In the genomic region with DNA sequence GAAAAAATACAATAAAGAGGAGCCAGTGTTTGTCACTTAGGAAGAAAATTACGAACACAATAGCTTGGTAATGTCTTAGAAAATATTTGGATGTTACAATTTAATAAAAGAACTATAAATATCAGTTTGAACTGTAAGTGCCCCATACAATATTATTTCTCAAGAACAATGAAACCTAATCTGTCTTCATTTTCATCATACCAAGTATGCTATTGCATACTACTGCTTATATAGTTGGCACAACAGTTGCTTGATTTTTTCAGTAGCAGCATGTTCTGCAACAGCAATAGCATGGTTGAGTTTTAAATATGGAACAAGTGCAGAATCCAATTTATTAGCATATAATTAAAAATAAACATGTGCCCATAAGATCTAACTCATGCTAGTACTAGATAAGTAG, we compare ENCODE assay signal across 18 cellular contexts.
A peak's percentile ranks its signal among the peaks of the same experiment; 100 is the strongest.
DNase-seq lines count a peak whose midpoint lies in the region; ATAC-seq and TF ChIP-seq lines count a peak whose summit lies in the region.
"Had no signal": no experiment of that assay in that cellular context is flagged by ENCODE, and none has a peak within 500 bp of the region (broad histone marks: within the 10 kb centered on the region; RNA-seq: fewer than 3 reads in every experiment).

No MANE protein-coding gene starts in this region.

- no peaks in the 10 kb centered on the region for H3K4me1 ChIP-seq in adipocyte (ENCODE audit: control insufficient read depth, insufficient read depth, low read length)
- no peaks in the 10 kb centered on the region for H3K4me1 ChIP-seq in thyroid gland
- H3K4me1 ChIP-seq: A549; BLaER1 treated with 17β-estradiol and CSF1 and Interleukin-3, amounts not matched to agents 10 nM and 100 nM; Caco-2 had no signal

- intact Hi-C loops in thyroid gland (cut with DNase I): no loop called here

- no peak overlapping the region for H3K27ac Mint-ChIP-seq in T-helper 2 cell treated with Interferon-gamma antibody and Interleukin-4, amounts not matched to agents 5 μg/mL and 100 μg/mL, for 36 hours
- H3K27ac Mint-ChIP-seq: B cell; CD4-positive, alpha-beta T cell; CD8-positive, alpha-beta T cell had no signal

- H3K9me3 ChIP-seq in adipocyte (ENCODE audit: control insufficient read depth, low read length): no peaks in the 10 kb centered on the region
- H3K9me3 ChIP-seq in thyroid gland: no peaks in the 10 kb centered on the region
- H3K9me3 ChIP-seq: A549; BLaER1 treated with 17β-estradiol and CSF1 and Interleukin-3, amounts not matched to agents 10 nM and 100 nM; Caco-2 had no signal

- H3K36me3 Mint-ChIP-seq in T-helper 2 cell treated with Interferon-gamma antibody and Interleukin-4, amounts not matched to agents 5 μg/mL and 100 μg/mL, for 36 hours (ENCODE audit: low read depth): no peaks in the 10 kb centered on the region
- H3K36me3 Mint-ChIP-seq: CD8-positive, alpha-beta T cell had no signal

- no peaks in the 10 kb centered on the region for H3K4me1 Mint-ChIP-seq in T-helper 2 cell treated with Interferon-gamma antibody and Interleukin-4, amounts not matched to agents 5 μg/mL and 100 μg/mL, for 36 hours (ENCODE audit: low read depth)
- H3K4me1 Mint-ChIP-seq: B cell had no signal

- no peak overlapping the region for H3K27ac ChIP-seq in thyroid gland
- H3K27ac ChIP-seq: A549; BLaER1 treated with 17β-estradiol and CSF1 and Interleukin-3, amounts not matched to agents 10 nM and 100 nM; C4-2B had no signal

- TF ChIP-seq POLR2A in thyroid gland (IDR thresholded peaks at IDR 0.05): no peak

- 87 to 90% methylated on average over 1 of the region's 1 CpG for WGBS in thyroid gland, 2 donors

- H3K9ac ChIP-seq in adipocyte (ENCODE audit: low read length): no peak overlapping the region
- H3K9ac ChIP-seq: BLaER1 treated with 17β-estradiol and CSF1 and Interleukin-3, amounts not matched to agents 10 nM and 100 nM had no signal

- H3K4me3 ChIP-seq in adipocyte (ENCODE audit: low read length) (no peak overlapping the region), choroid plexus epithelial cell (ENCODE audit: low read depth, low read length) (no peak overlapping the region), thyroid gland (replicated peaks in 1 of 3) (no peak overlapping the region)
- H3K4me3 ChIP-seq: A549; BLaER1 treated with 17β-estradiol and CSF1 and Interleukin-3, amounts not matched to agents 10 nM and 100 nM had no signal

- H3K27me3 ChIP-seq in adipocyte (replicated peaks; ENCODE audit: control insufficient read depth, insufficient read depth, low read length) (no peaks in the 10 kb centered on the region), thyroid gland (no peaks in the 10 kb centered on the region)
- H3K27me3 ChIP-seq: BLaER1 treated with 17β-estradiol and CSF1 and Interleukin-3, amounts not matched to agents 10 nM and 100 nM had no signal

- DNase-seq in adipocyte (ENCODE audit: low read depth) (peak; percentile 79), choroid plexus epithelial cell (ENCODE audit: low read depth) (peak; percentile 24), fibroblast of gingiva (ENCODE audit: low read depth) (peak; percentile 10), thyroid gland (no peak)
- DNase-seq in T-helper 2 cell treated with Interferon-gamma antibody and Interleukin-4, amounts not matched to agents 5 μg/mL and 100 μg/mL, for 36 hours (ENCODE audit: low spot score): no peak
- DNase-seq: 8988T; AML-193; Caco-2; Calu3; CD4-positive, alpha-beta T cell; CD8-positive, alpha-beta T cell; DMS79 treated with DMSO at 0.1 percent for 48 hours; GF-D8 had no signal

- H3K36me3 ChIP-seq in adipocyte (ENCODE audit: control insufficient read depth, insufficient read depth, low read length, severe bottlenecking) (no peaks in the 10 kb centered on the region), thyroid gland (no peaks in the 10 kb centered on the region)
- H3K36me3 ChIP-seq: BLaER1 treated with 17β-estradiol and CSF1 and Interleukin-3, amounts not matched to agents 10 nM and 100 nM had no signal

- peaks cover 4% of the 10 kb centered on the region for H3K9me3 Mint-ChIP-seq in T-helper 2 cell treated with Interferon-gamma antibody and Interleukin-4, amounts not matched to agents 5 μg/mL and 100 μg/mL, for 36 hours

- TF ChIP-seq CTCF in choroid plexus epithelial cell (conservative IDR thresholded peaks at IDR 0.05; ENCODE audit: low read depth, low read length) (no peak), thyroid gland (IDR thresholded peaks at IDR 0.05) (no peak)

- no peak overlapping the region for H3K4me3 Mint-ChIP-seq in T-helper 2 cell treated with Interferon-gamma antibody and Interleukin-4, amounts not matched to agents 5 μg/mL and 100 μg/mL, for 36 hours
- H3K4me3 Mint-ChIP-seq: B cell; CD4-positive, alpha-beta T cell; CD8-positive, alpha-beta T cell had no signal

- no peak for ATAC-seq in GM18520 (IDR thresholded peaks at IDR 0.05; ENCODE audit: unreplicated experiment)
- ATAC-seq: A549; CD8-positive, alpha-beta T cell had no signal

- no peaks in the 10 kb centered on the region for H3K27me3 Mint-ChIP-seq in T-helper 2 cell treated with Interferon-gamma antibody and Interleukin-4, amounts not matched to agents 5 μg/mL and 100 μg/mL, for 36 hours (ENCODE audit: low read depth)
- H3K27me3 Mint-ChIP-seq: B cell; CD4-positive, alpha-beta T cell had no signal

Comparison
In these comparisons a context has a peak if more than half of its experiments do, and no peak if none do; other contexts are left out.
1. DNase-seq: peak in adipocyte (single experiment), choroid plexus epithelial cell (single experiment) and fibroblast of gingiva (single experiment); none in T-helper 2 cell treated with Interferon-gamma antibody and Interleukin-4, amounts not matched to agents 5 μg/mL and 100 μg/mL, for 36 hours (single experiment) and thyroid gland (0 of 2).